Comparison of ENCODE assay signal across 8 cellular contexts in the genomic region with DNA sequence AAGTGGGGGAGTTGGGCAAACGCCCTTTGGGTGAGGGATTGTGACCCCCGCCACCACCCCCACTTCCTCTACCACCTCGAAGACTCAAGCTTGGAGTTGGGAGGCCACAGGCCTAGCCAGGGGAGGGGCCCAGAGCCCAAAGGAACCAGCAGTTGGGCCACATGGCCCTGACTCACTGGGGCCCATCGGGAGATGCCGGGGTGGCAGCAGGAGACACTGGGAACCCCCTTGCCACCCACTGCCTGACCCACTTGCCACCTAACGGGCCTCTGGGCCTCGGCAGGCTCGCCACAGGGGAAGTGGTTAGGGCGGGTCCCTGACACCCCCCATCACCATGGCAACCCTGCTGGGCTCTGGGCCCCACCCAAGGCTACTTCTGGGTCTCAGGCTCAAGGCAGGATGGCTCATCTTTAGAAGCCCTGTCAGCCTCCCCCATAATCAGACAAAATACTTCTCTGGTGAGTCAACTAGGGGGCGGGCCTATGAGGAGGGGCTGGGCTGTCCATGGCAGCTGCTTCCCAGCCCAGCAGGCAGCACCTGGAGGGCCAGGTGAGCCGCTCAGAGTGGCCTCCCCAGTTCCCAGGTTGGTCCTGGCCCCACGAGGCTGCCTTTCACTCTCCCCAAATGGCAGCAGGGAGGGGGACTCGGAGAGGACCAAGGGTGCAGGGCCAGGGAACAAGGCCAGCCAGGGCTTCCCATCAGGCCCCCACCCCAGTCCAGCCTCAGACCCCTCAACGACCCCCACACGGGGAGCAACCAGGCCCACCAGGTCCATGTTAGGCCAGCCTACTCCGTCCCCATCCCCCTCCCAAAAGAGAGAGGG. TPM values are rescaled to one million over a fixed set of nuclear protein-coding genes. Genes with fewer than 3 reads are reported as not detected.
DNase-seq lines count a peak whose midpoint lies in the region; ATAC-seq and TF ChIP-seq lines count a peak whose summit lies in the region.

No MANE protein-coding gene starts in this region.

- peak overlapping the region; percentile 89 for H3K4me3 ChIP-seq in BJ (ENCODE audit: low read depth, low read length)

- H3K36me3 ChIP-seq in BJ (ENCODE audit: control insufficient read depth, insufficient read depth, low read length), result peaks cover 40% of the 10 kb centered on the region

- H3K27me3 Mint-ChIP-seq in activated CD8-positive, alpha-beta T cell treated with anti-CD3 and anti-CD28 coated beads for 36 hours, result no peaks in the 10 kb centered on the region
- no peaks in the 10 kb centered on the region for H3K27me3 Mint-ChIP-seq in effector memory CD8-positive, alpha-beta T cell

- POLR2A ChIA-PET in BJ (lab: Charles Lee), result interaction anchor here (0.6 to 0.9 kb wide), 2 partner anchors 56 to 158 kb away, joined by 3 to 7 read pairs; no protein-coding TSS in a partner anchor
- POLR2A ChIA-PET in activated CD8-positive, alpha-beta T cell treated with anti-CD3 and anti-CD28 coated beads for 36 hours (lab: Charles Lee), result interaction anchor here (0.7 to 2.8 kb wide), 8 partner anchors 9 to 398 kb away, joined by 3 to 18 read pairs (median 4); a partner anchor contains a TSS

- ATAC-seq in GM21619 (IDR thresholded peaks at IDR 0.05; ENCODE audit: unreplicated experiment), result peak; percentile 28
- peak; percentile 66 for ATAC-seq in activated CD8-positive, alpha-beta T cell treated with anti-CD3 and anti-CD28 coated beads for 36 hours
- peak; percentile 63 for ATAC-seq in effector memory CD8-positive, alpha-beta T cell (replicated peaks)
- ATAC-seq in stimulated activated effector memory CD8-positive, alpha-beta T cell treated with anti-CD3 and anti-CD28 coated beads, Interleukin-12 subunit alpha, Interleukin-12 subunit beta, amount 100 ng/mL, for 72 hours, result peak; percentile 79

- no peaks in the 10 kb centered on the region for H3K27me3 ChIP-seq in BJ (ENCODE audit: control insufficient read depth, insufficient read depth, low read length)

- no peak for TF ChIP-seq CTCF in BJ (IDR thresholded peaks at IDR 0.05; ENCODE audit: insufficient read depth, low read depth, low read length)
- TF ChIP-seq CTCF in activated CD8-positive, alpha-beta T cell treated with anti-CD3 and anti-CD28 coated beads for 36 hours (IDR thresholded peaks at IDR 0.05), result no peak

- peaks cover 38% of the 10 kb centered on the region for H3K36me3 Mint-ChIP-seq in activated CD8-positive, alpha-beta T cell treated with anti-CD3 and anti-CD28 coated beads for 36 hours (ENCODE audit: low read depth)
- peaks cover 81% of the 10 kb centered on the region for H3K36me3 Mint-ChIP-seq in effector memory CD8-positive, alpha-beta T cell (ENCODE audit: insufficient read depth)
- peaks cover 82% of the 10 kb centered on the region for H3K36me3 Mint-ChIP-seq in stimulated activated effector memory CD8-positive, alpha-beta T cell treated with anti-CD3 and anti-CD28 coated beads, Interleukin-12 subunit alpha, Interleukin-12 subunit beta, amount 100 ng/mL, for 72 hours

- intact Hi-C loops in activated CD8-positive, alpha-beta T cell treated with anti-CD3 and anti-CD28 coated beads for 36 hours (cut with micrococcal nuclease), result no loop called here

- CTCF ChIA-PET in BJ (lab: Yijun Ruan, JAX), result no interaction called here
- CTCF ChIA-PET in activated CD8-positive, alpha-beta T cell treated with anti-CD3 and anti-CD28 coated beads for 36 hours (lab: Charles Lee), result interaction anchor here (1.0 kb wide), 1 partner anchor 165 kb away, joined by 3 read pairs; no protein-coding TSS in a partner anchor

- H3K4me1 Mint-ChIP-seq in activated CD8-positive, alpha-beta T cell treated with anti-CD3 and anti-CD28 coated beads for 36 hours (ENCODE audit: low read depth), result peaks cover 25% of the 10 kb centered on the region
- H3K4me1 Mint-ChIP-seq in effector memory CD8-positive, alpha-beta T cell (ENCODE audit: low read depth in 2 of 2), result peaks cover 16 to 19% of the 10 kb centered on the region in 2 donors
- peaks cover 31% of the 10 kb centered on the region for H3K4me1 Mint-ChIP-seq in stimulated activated effector memory CD8-positive, alpha-beta T cell treated with anti-CD3 and anti-CD28 coated beads, Interleukin-12 subunit alpha, Interleukin-12 subunit beta, amount 100 ng/mL, for 72 hours

- no peaks in the 10 kb centered on the region for H3K9me3 Mint-ChIP-seq in activated CD8-positive, alpha-beta T cell treated with anti-CD3 and anti-CD28 coated beads for 36 hours
- H3K9me3 Mint-ChIP-seq in effector memory CD8-positive, alpha-beta T cell, result no peaks in the 10 kb centered on the region
- no peaks in the 10 kb centered on the region for H3K9me3 Mint-ChIP-seq in stimulated activated effector memory CD8-positive, alpha-beta T cell treated with anti-CD3 and anti-CD28 coated beads, Interleukin-12 subunit alpha, Interleukin-12 subunit beta, amount 100 ng/mL, for 72 hours

- DNase-seq in BJ (ENCODE audit: low read depth), result peak; percentile 74
- peak; percentile 58 for DNase-seq in NCI-H345 (lab: John Stamatoyannopoulos, UW)
- DNase-seq in activated CD8-positive, alpha-beta T cell treated with anti-CD3 and anti-CD28 coated beads for 36 hours, result peak; percentile 96
- peak; percentile 88 to 92 (median 89) for DNase-seq in effector memory CD8-positive, alpha-beta T cell
- peak; percentile 94 for DNase-seq in myocyte (ENCODE audit: low read depth)
- DNase-seq in stimulated activated effector memory CD8-positive, alpha-beta T cell treated with anti-CD3 and anti-CD28 coated beads, Interleukin-12 subunit alpha, Interleukin-12 subunit beta, amount 100 ng/mL, for 72 hours (ENCODE audit: low spot score in 2 of 2), result peak; percentile 78 to 92
- DNase-seq in occipital lobe (lab: John Stamatoyannopoulos, UW), result no peak

- H3K4me3 Mint-ChIP-seq in activated CD8-positive, alpha-beta T cell treated with anti-CD3 and anti-CD28 coated beads for 36 hours, result peak overlapping the region; percentile 96
- H3K4me3 Mint-ChIP-seq in effector memory CD8-positive, alpha-beta T cell, result peak overlapping the region; percentile 86 to 92
- peak overlapping the region; percentile 83 for H3K4me3 Mint-ChIP-seq in stimulated activated effector memory CD8-positive, alpha-beta T cell treated with anti-CD3 and anti-CD28 coated beads, Interleukin-12 subunit alpha, Interleukin-12 subunit beta, amount 100 ng/mL, for 72 hours

- peak overlapping the region; percentile 83 for H3K27ac Mint-ChIP-seq in activated CD8-positive, alpha-beta T cell treated with anti-CD3 and anti-CD28 coated beads for 36 hours
- peak overlapping the region; percentile 95 to 98 for H3K27ac Mint-ChIP-seq in effector memory CD8-positive, alpha-beta T cell
- peak overlapping the region; percentile 93 for H3K27ac Mint-ChIP-seq in stimulated activated effector memory CD8-positive, alpha-beta T cell treated with anti-CD3 and anti-CD28 coated beads, Interleukin-12 subunit alpha, Interleukin-12 subunit beta, amount 100 ng/mL, for 72 hours

RNA-seq across cellular contexts. Expression of a gene that starts 5.6 kb away (rescaled TPM):
- polyA plus RNA-seq in BJ (2011; rRNA removed), result 855 and 1,740 TPM in 2 replicates
- 3,675 and 4,472 TPM in 2 replicates for polyA minus RNA-seq in BJ (2011; rRNA and poly(A)+ RNA removed)
- total RNA-seq in activated CD8-positive, alpha-beta T cell treated with anti-CD3 and anti-CD28 coated beads for 36 hours, result 1,000 to 10,000 TPM; 1,057 to 1,091 TPM
- total RNA-seq in myocyte (410 and 518 TPM in 2 replicates), occipital lobe (73.0 TPM)
- 1,833 TPM for polyA plus RNA-seq in myocyte (2012)

RNA-seq across cellular contexts. Expression of a gene that starts 10.3 kb away (rescaled TPM):
- polyA plus RNA-seq in BJ (2011; rRNA removed), result 32.6 and 71.0 TPM in 2 replicates
- polyA minus RNA-seq in BJ (2011; rRNA and poly(A)+ RNA removed), result 28.6 and 36.2 TPM in 2 replicates
- 10 to 100 TPM; 92.4 to 96.6 TPM for total RNA-seq in activated CD8-positive, alpha-beta T cell treated with anti-CD3 and anti-CD28 coated beads for 36 hours
- total RNA-seq in myocyte (43.2 and 53.2 TPM in 2 replicates), occipital lobe (17.2 TPM)
- polyA plus RNA-seq in myocyte (2012), result 70.4 TPM

RNA-seq across cellular contexts. Expression of a gene that starts 29.3 kb away (rescaled TPM):
- polyA plus RNA-seq in BJ (2011; rRNA removed), result 5,693 and 7,037 TPM in 2 replicates
- polyA minus RNA-seq in BJ (2011; rRNA and poly(A)+ RNA removed), result 964 and 1,810 TPM in 2 replicates
- total RNA-seq in activated CD8-positive, alpha-beta T cell treated with anti-CD3 and anti-CD28 coated beads for 36 hours, result 1,000 to 10,000 TPM; 3,574 to 3,675 TPM
- total RNA-seq in myocyte, result 2,503 and 3,937 TPM in 2 replicates
- 2,274 TPM for polyA plus RNA-seq in myocyte (2012)
- 2,213 TPM for total RNA-seq in occipital lobe

RNA-seq across cellular contexts. Expression of a gene that starts 40.2 kb away (rescaled TPM):
- polyA plus RNA-seq in BJ (2011; rRNA removed), result 50.3 and 63.5 TPM in 2 replicates
- 32.3 and 43.5 TPM in 2 replicates for polyA minus RNA-seq in BJ (2011; rRNA and poly(A)+ RNA removed)
- total RNA-seq in activated CD8-positive, alpha-beta T cell treated with anti-CD3 and anti-CD28 coated beads for 36 hours, result 10 to 100 TPM in 1 of 2 experiments, 1 to 10 TPM in 1; 9.4 to 10.3 TPM
- total RNA-seq in myocyte, result 214 and 235 TPM in 2 replicates
- 115 TPM for polyA plus RNA-seq in myocyte (2012)
- total RNA-seq in occipital lobe, result 4.4 TPM

RNA-seq across cellular contexts. Expression of a gene that starts 42.5 kb away (rescaled TPM):
- polyA plus RNA-seq in BJ (2011; rRNA removed), result 13.1 and 24.8 TPM in 2 replicates
- polyA minus RNA-seq in BJ (2011; rRNA and poly(A)+ RNA removed), result 10.1 and 14.6 TPM in 2 replicates
- 10 to 100 TPM; 49.8 to 53.4 TPM for total RNA-seq in activated CD8-positive, alpha-beta T cell treated with anti-CD3 and anti-CD28 coated beads for 36 hours
- total RNA-seq in myocyte (36.1 and 41.3 TPM in 2 replicates), occipital lobe (10.9 TPM)
- polyA plus RNA-seq in myocyte (2012), result 33.2 TPM

Comparison
In these comparisons a context has a peak if more than half of its experiments do, and no peak if none do; other contexts are left out.
1. ATAC-seq: peak in every context shown above with its lines; median percentile 79 in stimulated activated effector memory CD8-positive, alpha-beta T cell treated with anti-CD3 and anti-CD28 coated beads, Interleukin-12 subunit alpha, Interleukin-12 subunit beta, amount 100 ng/mL, for 72 hours; 66 in activated CD8-positive, alpha-beta T cell treated with anti-CD3 and anti-CD28 coated beads for 36 hours; 63 in effector memory CD8-positive, alpha-beta T cell; 28 in GM21619.